In the genomic region with DNA sequence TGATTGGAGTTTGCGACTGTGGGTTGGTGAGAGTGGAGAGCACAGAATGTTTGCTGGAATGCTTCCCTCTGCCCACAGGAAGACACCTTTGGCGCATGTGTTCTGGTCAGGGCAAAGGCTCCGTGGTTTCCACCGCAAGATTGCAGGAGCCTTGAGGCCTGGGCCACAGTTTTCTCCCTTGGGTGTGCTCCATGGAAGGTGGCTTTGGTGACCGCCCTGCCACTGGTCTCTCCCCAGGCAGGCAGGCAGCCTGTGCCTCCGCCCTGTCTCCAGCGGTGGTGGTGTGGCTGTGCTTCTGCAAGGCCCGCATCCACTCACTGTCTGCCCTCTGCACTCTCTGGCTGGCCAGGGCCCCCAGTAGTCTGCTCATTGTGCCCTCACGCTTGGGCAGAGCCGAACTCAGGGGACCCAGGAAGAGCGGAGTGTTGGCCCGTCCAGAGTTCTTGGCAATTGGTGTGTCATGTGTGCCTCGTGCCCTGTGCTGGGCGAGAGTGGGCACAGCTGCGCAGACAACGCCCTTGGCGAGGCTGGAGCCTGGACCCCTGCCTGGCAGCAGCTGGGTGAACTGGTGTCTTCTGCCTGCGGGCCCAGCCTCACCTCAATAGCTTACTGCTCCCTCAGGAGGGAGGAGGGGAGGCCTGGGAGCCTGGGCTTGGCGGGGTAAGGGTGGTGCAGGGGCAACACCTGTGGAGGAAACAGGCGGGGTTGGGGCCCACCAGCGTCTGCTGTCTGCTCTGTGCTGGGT, we compare ENCODE assay signal across 8 cellular contexts. TPM values are rescaled to one million over a fixed set of nuclear protein-coding genes. Genes with fewer than 3 reads are reported as not detected.
A peak's percentile ranks its signal among the peaks of the same experiment; 100 is the strongest.
DNase-seq lines count a peak whose midpoint lies in the region; ATAC-seq and TF ChIP-seq lines count a peak whose summit lies in the region.

No MANE protein-coding gene starts in this region.

- no peak for TF ChIP-seq CTCF in WTC11 (IDR thresholded peaks at IDR 0.05)

- H3K36me3 Mint-ChIP-seq in WTC11: no peaks in the 10 kb centered on the region
- peaks cover 14% of the 10 kb centered on the region for H3K36me3 Mint-ChIP-seq in stimulated activated naive CD8-positive, alpha-beta T cell treated with anti-CD3 and anti-CD28 coated beads, Interleukin-15, Interleukin-2, amounts not matched to agents 100 ng/mL and 50 ng/mL, for 24 hours (ENCODE audit: low read depth)

- peak overlapping the region; percentile 88 for H3K4me3 Mint-ChIP-seq in WTC11
- H3K4me3 Mint-ChIP-seq in stimulated activated naive CD8-positive, alpha-beta T cell treated with anti-CD3 and anti-CD28 coated beads, Interleukin-15, Interleukin-2, amounts not matched to agents 100 ng/mL and 50 ng/mL, for 24 hours: peak overlapping the region; percentile 99

- POLR2A ChIA-PET in WTC11 (lab: Charles Lee): no interaction called here

- DNase-seq in DMS79 treated with DMSO at 0.1 percent for 48 hours (lab: John Stamatoyannopoulos, UW) (peak; percentile 65), DMS79 (lab: John Stamatoyannopoulos, UW) (no peak), WTC11 (ENCODE audit: low spot score) (no peak), hepatic stellate cell (ENCODE audit: low spot score) (peak; percentile 71), NCI-H187 (lab: John Stamatoyannopoulos, UW) (no peak), NCI-H1092 treated with DMSO at 0.1 percent for 48 hours (lab: John Stamatoyannopoulos, UW) (no peak)

- no peak overlapping the region for H3K27ac Mint-ChIP-seq in WTC11
- H3K27ac Mint-ChIP-seq in stimulated activated naive CD8-positive, alpha-beta T cell treated with anti-CD3 and anti-CD28 coated beads, Interleukin-15, Interleukin-2, amounts not matched to agents 100 ng/mL and 50 ng/mL, for 24 hours: peak overlapping the region; percentile 97

- no peak for ATAC-seq in WTC11
- ATAC-seq in HG03039 (IDR thresholded peaks at IDR 0.05; ENCODE audit: unreplicated experiment): no peak

- CTCF ChIA-PET in WTC11 (lab: Charles Lee): interaction anchor here (1.4 to 2.7 kb wide), 2 partner anchors 11 kb away, joined by 6 to 13 read pairs; no protein-coding TSS in a partner anchor

- H3K4me1 Mint-ChIP-seq in WTC11: peaks cover 7% of the 10 kb centered on the region; the same call in 1 of the 2 replicates
- peaks cover 34% of the 10 kb centered on the region for H3K4me1 Mint-ChIP-seq in stimulated activated naive CD8-positive, alpha-beta T cell treated with anti-CD3 and anti-CD28 coated beads, Interleukin-15, Interleukin-2, amounts not matched to agents 100 ng/mL and 50 ng/mL, for 24 hours (ENCODE audit: low read depth)

- H3K9me3 Mint-ChIP-seq in WTC11: no peaks in the 10 kb centered on the region
- no peaks in the 10 kb centered on the region for H3K9me3 Mint-ChIP-seq in stimulated activated naive CD8-positive, alpha-beta T cell treated with anti-CD3 and anti-CD28 coated beads, Interleukin-15, Interleukin-2, amounts not matched to agents 100 ng/mL and 50 ng/mL, for 24 hours

- peaks cover 15% of the 10 kb centered on the region for H3K27me3 Mint-ChIP-seq in WTC11 (ENCODE audit: low read depth)
- H3K27me3 Mint-ChIP-seq in stimulated activated naive CD8-positive, alpha-beta T cell treated with anti-CD3 and anti-CD28 coated beads, Interleukin-15, Interleukin-2, amounts not matched to agents 100 ng/mL and 50 ng/mL, for 24 hours: no peaks in the 10 kb centered on the region

TF ChIP-seq in WTC11, 78 proteins besides CTCF, POLR2A, EP300 and RAD21 (continues in another document):
- no peak for TF ChIP-seq GRHL2 (CRISPR knock-in tag; IDR thresholded peaks at IDR 0.05; ENCODE audit: insufficient replicate concordance, severe bottlenecking)
- TF ChIP-seq, protein P1, sequence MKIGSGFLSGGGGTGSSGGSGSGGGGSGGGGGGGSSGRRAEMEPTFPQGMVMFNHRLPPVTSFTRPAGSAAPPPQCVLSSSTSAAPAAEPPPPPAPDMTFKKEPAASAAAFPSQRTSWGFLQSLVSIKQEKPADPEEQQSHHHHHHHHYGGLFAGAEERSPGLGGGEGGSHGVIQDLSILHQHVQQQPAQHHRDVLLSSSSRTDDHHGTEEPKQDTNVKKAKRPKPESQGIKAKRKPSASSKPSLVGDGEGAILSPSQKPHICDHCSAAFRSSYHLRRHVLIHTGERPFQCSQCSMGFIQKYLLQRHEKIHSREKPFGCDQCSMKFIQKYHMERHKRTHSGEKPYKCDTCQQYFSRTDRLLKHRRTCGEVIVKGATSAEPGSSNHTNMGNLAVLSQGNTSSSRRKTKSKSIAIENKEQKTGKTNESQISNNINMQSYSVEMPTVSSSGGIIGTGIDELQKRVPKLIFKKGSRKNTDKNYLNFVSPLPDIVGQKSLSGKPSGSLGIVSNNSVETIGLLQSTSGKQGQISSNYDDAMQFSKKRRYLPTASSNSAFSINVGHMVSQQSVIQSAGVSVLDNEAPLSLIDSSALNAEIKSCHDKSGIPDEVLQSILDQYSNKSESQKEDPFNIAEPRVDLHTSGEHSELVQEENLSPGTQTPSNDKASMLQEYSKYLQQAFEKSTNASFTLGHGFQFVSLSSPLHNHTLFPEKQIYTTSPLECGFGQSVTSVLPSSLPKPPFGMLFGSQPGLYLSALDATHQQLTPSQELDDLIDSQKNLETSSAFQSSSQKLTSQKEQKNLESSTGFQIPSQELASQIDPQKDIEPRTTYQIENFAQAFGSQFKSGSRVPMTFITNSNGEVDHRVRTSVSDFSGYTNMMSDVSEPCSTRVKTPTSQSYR (CRISPR knock-in tag; IDR thresholded peaks at IDR 0.05): no peak
- TF ChIP-seq, protein P2, sequence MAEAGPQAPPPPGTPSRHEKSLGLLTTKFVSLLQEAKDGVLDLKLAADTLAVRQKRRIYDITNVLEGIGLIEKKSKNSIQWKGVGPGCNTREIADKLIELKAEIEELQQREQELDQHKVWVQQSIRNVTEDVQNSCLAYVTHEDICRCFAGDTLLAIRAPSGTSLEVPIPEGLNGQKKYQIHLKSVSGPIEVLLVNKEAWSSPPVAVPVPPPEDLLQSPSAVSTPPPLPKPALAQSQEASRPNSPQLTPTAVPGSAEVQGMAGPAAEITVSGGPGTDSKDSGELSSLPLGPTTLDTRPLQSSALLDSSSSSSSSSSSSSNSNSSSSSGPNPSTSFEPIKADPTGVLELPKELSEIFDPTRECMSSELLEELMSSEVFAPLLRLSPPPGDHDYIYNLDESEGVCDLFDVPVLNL (CRISPR knock-in tag; IDR thresholded peaks at IDR 0.05; ENCODE audit: borderline replicate concordance, low read depth): no peak
- TF ChIP-seq, protein P3, sequence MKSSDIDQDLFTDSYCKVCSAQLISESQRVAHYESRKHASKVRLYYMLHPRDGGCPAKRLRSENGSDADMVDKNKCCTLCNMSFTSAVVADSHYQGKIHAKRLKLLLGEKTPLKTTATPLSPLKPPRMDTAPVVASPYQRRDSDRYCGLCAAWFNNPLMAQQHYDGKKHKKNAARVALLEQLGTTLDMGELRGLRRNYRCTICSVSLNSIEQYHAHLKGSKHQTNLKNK (CRISPR knock-in tag; IDR thresholded peaks at IDR 0.05): no peak
- no peak for TF ChIP-seq ATF1 (CRISPR knock-in tag; IDR thresholded peaks at IDR 0.05)
- TF ChIP-seq SP1 (CRISPR knock-in tag; conservative IDR thresholded peaks at IDR 0.05): no peak
- no peak for TF ChIP-seq IRF2 (CRISPR knock-in tag; IDR thresholded peaks at IDR 0.05; ENCODE audit: borderline replicate concordance, low read depth)
- TF ChIP-seq NFE2L1 (CRISPR knock-in tag; IDR thresholded peaks at IDR 0.05): no peak
- TF ChIP-seq EMX1 (CRISPR knock-in tag; IDR thresholded peaks at IDR 0.05): no peak
- TF ChIP-seq, protein P4, sequence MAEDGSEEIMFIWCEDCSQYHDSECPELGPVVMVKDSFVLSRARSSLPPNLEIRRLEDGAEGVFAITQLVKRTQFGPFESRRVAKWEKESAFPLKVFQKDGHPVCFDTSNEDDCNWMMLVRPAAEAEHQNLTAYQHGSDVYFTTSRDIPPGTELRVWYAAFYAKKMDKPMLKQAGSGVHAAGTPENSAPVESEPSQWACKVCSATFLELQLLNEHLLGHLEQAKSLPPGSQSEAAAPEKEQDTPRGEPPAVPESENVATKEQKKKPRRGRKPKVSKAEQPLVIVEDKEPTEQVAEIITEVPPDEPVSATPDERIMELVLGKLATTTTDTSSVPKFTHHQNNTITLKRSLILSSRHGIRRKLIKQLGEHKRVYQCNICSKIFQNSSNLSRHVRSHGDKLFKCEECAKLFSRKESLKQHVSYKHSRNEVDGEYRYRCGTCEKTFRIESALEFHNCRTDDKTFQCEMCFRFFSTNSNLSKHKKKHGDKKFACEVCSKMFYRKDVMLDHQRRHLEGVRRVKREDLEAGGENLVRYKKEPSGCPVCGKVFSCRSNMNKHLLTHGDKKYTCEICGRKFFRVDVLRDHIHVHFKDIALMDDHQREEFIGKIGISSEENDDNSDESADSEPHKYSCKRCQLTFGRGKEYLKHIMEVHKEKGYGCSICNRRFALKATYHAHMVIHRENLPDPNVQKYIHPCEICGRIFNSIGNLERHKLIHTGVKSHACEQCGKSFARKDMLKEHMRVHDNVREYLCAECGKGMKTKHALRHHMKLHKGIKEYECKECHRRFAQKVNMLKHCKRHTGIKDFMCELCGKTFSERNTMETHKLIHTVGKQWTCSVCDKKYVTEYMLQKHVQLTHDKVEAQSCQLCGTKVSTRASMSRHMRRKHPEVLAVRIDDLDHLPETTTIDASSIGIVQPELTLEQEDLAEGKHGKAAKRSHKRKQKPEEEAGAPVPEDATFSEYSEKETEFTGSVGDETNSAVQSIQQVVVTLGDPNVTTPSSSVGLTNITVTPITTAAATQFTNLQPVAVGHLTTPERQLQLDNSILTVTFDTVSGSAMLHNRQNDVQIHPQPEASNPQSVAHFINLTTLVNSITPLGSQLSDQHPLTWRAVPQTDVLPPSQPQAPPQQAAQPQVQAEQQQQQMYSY (CRISPR knock-in tag; IDR thresholded peaks at IDR 0.05): no peak
- TF ChIP-seq NFATC4 (CRISPR knock-in tag; IDR thresholded peaks at IDR 0.05): no peak
- TF ChIP-seq, protein P5, sequence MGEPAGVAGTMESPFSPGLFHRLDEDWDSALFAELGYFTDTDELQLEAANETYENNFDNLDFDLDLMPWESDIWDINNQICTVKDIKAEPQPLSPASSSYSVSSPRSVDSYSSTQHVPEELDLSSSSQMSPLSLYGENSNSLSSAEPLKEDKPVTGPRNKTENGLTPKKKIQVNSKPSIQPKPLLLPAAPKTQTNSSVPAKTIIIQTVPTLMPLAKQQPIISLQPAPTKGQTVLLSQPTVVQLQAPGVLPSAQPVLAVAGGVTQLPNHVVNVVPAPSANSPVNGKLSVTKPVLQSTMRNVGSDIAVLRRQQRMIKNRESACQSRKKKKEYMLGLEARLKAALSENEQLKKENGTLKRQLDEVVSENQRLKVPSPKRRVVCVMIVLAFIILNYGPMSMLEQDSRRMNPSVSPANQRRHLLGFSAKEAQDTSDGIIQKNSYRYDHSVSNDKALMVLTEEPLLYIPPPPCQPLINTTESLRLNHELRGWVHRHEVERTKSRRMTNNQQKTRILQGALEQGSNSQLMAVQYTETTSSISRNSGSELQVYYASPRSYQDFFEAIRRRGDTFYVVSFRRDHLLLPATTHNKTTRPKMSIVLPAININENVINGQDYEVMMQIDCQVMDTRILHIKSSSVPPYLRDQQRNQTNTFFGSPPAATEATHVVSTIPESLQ (CRISPR knock-in tag; IDR thresholded peaks at IDR 0.05): no peak

RNA-seq across cellular contexts. Expression of a gene that starts 2.0 kb away (rescaled TPM):
- total RNA-seq in WTC11 (2021): 110 to 112 TPM (median 111 TPM) in 3 replicates

RNA-seq across cellular contexts. Expression of a gene that starts 7.7 kb away (rescaled TPM):
- total RNA-seq in WTC11 (2021): 0.72 to 1.2 TPM (median 0.87 TPM) in 3 replicates

RNA-seq across cellular contexts. Expression of a gene that starts 23.6 kb away (rescaled TPM):
- 11.4 to 12.5 TPM (median 12.1 TPM) in 3 replicates for total RNA-seq in WTC11 (2021)

RNA-seq across cellular contexts. Expression of a gene that starts 32.9 kb away (rescaled TPM):
- total RNA-seq in WTC11 (2021): 65.8 to 70.5 TPM (median 66.9 TPM) in 3 replicates

RNA-seq across cellular contexts. Expression of a gene that starts 38.9 kb away (rescaled TPM):
- total RNA-seq in WTC11 (2021): 30.0 to 33.8 TPM (median 30.7 TPM) in 3 replicates

Comparison
In these comparisons a context has a peak if more than half of its experiments do, and no peak if none do; other contexts are left out.
1. DNase-seq: peak in DMS79 treated with DMSO at 0.1 percent for 48 hours (single experiment) and hepatic stellate cell (single experiment); none in DMS79 (single experiment), WTC11 (single experiment), NCI-H187 (0 of 2) and NCI-H1092 treated with DMSO at 0.1 percent for 48 hours (single experiment).